Comparison of ENCODE assay signal across 17 cellular contexts in genomic region chr18:48294894-48295585, GRCh38.
DNase-seq lines count a peak whose midpoint lies in the region; FAIRE-seq and TF ChIP-seq lines count a peak whose summit lies in the region.
"Had no signal": no experiment of that assay in that cellular context is flagged by ENCODE, and none has a peak within 500 bp of the region (broad histone marks: within the 10 kb centered on the region; RNA-seq: fewer than 3 reads in every experiment).

No MANE protein-coding gene starts in this region.

- H3K4me3 ChIP-seq in SJCRH30 (no peak overlapping the region), skeletal muscle tissue (ENCODE audit: low read length in 3 of 3) (peak overlapping the region in 2 of 3 donors; percentile 17 to 30), tibial nerve (no peak overlapping the region)
- H3K4me3 ChIP-seq: ascending aorta, sigmoid colon, SK-N-MC, stomach had no signal

- H3K36me3 ChIP-seq in SJCRH30 (no peaks in the 10 kb centered on the region), skeletal muscle tissue (ENCODE audit: control insufficient read depth in 3 of 3, insufficient read depth in 3 of 3, low read length in 3 of 3) (no peaks in the 10 kb centered on the region), tibial nerve (no peaks in the 10 kb centered on the region)
- H3K36me3 ChIP-seq: ascending aorta, neutrophil, sigmoid colon, stomach had no signal

- H3K4me1 ChIP-seq in SJCRH30, result peaks cover 12% of the 10 kb centered on the region
- H3K4me1 ChIP-seq in skeletal muscle tissue (ENCODE audit: control insufficient read depth in 3 of 3, insufficient read depth in 3 of 3, low read length in 3 of 3), result peaks cover 28 to 37% (median 33%) of the 10 kb centered on the region in 3 donors
- peaks cover 0 to 7% (median 0%) of the 10 kb centered on the region in 4 donors for H3K4me1 ChIP-seq in tibial nerve
- H3K4me1 ChIP-seq: sigmoid colon had no signal

- no peak for TF ChIP-seq POLR2A in tibial nerve (IDR thresholded peaks at IDR 0.05)

- FAIRE-seq in HTR-8/SVneo (lab: Jason Lieb, UNC), result no peak

- H3K9me3 ChIP-seq in SJCRH30 (replicated peaks) (no peaks in the 10 kb centered on the region), skeletal muscle tissue (ENCODE audit: control insufficient read depth in 3 of 3, low read length in 3 of 3) (no peaks in the 10 kb centered on the region), tibial nerve (no peaks in the 10 kb centered on the region)
- H3K9me3 ChIP-seq: ascending aorta, neutrophil, sigmoid colon, stomach had no signal

- DNase-seq in NCI-H1105 treated with DMSO at 0.1 percent for 48 hours (lab: John Stamatoyannopoulos, UW) (peak; percentile 50), NCI-H1105 (lab: John Stamatoyannopoulos, UW) (no peak), SJCRH30 (no peak), islet precursor cell (peak; percentile 43), tibial nerve (ENCODE audit: low spot score in 2 of 2) (no peak), HTR-8/SVneo (ENCODE audit: insufficient read length, low spot score) (no peak), A172 (ENCODE audit: low spot score) (no peak)
- DNase-seq: 8988T; activated CD4-positive, alpha-beta T cell treated with anti-CD3 and anti-CD28 coated beads for 1 hour; activated naive CD4-positive, alpha-beta T cell treated with anti-CD3 and anti-CD28 coated beads, Interleukin-2, amount 10 ng/mL, durations not matched to agents 7 days and 5 days; NCI-H2081 treated with DMSO at 0.1 percent for 48 hours; sigmoid colon; stomach had no signal

- H3K27me3 ChIP-seq in SJCRH30 (no peaks in the 10 kb centered on the region), skeletal muscle tissue (ENCODE audit: control insufficient read depth in 3 of 3, insufficient read depth in 3 of 3, low read length in 3 of 3) (no peaks in the 10 kb centered on the region), tibial nerve (no peaks in the 10 kb centered on the region)
- H3K27me3 ChIP-seq: ascending aorta, neutrophil, sigmoid colon, stomach had no signal

- 79 to 85% methylated on average over 11 to 12 of the region's 12 CpGs for WGBS in tibial nerve, 2 donors

- no peak for TF ChIP-seq CTCF in tibial nerve (IDR thresholded peaks at IDR 0.05)

- H3K27ac ChIP-seq in SJCRH30 (peak overlapping the region; percentile 54), skeletal muscle tissue (ENCODE audit: low read depth, low read length) (peak overlapping the region; percentile 79), tibial nerve (no peak overlapping the region)
- H3K27ac ChIP-seq: neutrophil, SK-N-MC had no signal

- peak overlapping the region in 2 of 3 donors; percentile 3 to 62 for H3K9ac ChIP-seq in skeletal muscle tissue (ENCODE audit: low read depth in 1 of 3, low read length in 3 of 3)

- no peak for TF ChIP-seq EP300 in tibial nerve (IDR thresholded peaks at IDR 0.05)

Comparison
In these comparisons a context has a peak if more than half of its experiments do, and no peak if none do; other contexts are left out.
1. DNase-seq: peak in NCI-H1105 treated with DMSO at 0.1 percent for 48 hours (single experiment) and islet precursor cell (single experiment); none in NCI-H1105 (single experiment), SJCRH30 (0 of 2), tibial nerve (0 of 2), HTR-8/SVneo (single experiment) and A172 (single experiment).
2. H3K27ac ChIP-seq: peak in SJCRH30 (single experiment) and skeletal muscle tissue (single experiment); none in tibial nerve (0 of 4).
3. H3K4me3 ChIP-seq: peak in skeletal muscle tissue (2 of 3); none in SJCRH30 (single experiment) and tibial nerve (0 of 4).